8 cellular contexts compared by ENCODE assay signal in genomic region chr13:30796833-30797601, GRCh38.
DNase-seq lines count a peak whose midpoint lies in the region; ATAC-seq and TF ChIP-seq lines count a peak whose summit lies in the region.

No MANE protein-coding gene starts in this region.

- H3K9me3 ChIP-seq in gastrocnemius medialis: no peaks in the 10 kb centered on the region
- H3K9me3 ChIP-seq in uterus: no peaks in the 10 kb centered on the region

- TF ChIP-seq POLR2A in gastrocnemius medialis (IDR thresholded peaks at IDR 0.05) (no peak), uterus (IDR thresholded peaks at IDR 0.05) (no peak)

- in situ Hi-C loops in gastrocnemius medialis (cut with MboI; ENCODE audit: low sequenced_read_pairs in 4 of 4): loop anchor here in 1 of 4 donors (25.0 kb wide), 1 partner anchor 660 kb away; no protein-coding TSS in a partner anchor

- H3K4me3 Mint-ChIP-seq in naive thymus-derived CD8-positive, alpha-beta T cell: peak overlapping the region in 1 of 10 donors; percentile 28

- H3K4me1 ChIP-seq in gastrocnemius medialis (peaks cover 7 to 15% of the 10 kb centered on the region in 2 donors), uterus (no peaks in the 10 kb centered on the region)

- H3K4me1 Mint-ChIP-seq in naive thymus-derived CD8-positive, alpha-beta T cell: peaks cover 4 to 22% (median 8%) of the 10 kb centered on the region in 4 donors

- no peaks in the 10 kb centered on the region for H3K36me3 Mint-ChIP-seq in naive thymus-derived CD8-positive, alpha-beta T cell

- H3K36me3 ChIP-seq in gastrocnemius medialis (no peaks in the 10 kb centered on the region), uterus (no peaks in the 10 kb centered on the region)

- H3K4me3 ChIP-seq in GM12865 (ENCODE audit: low read depth, low read length) (no peak overlapping the region), gastrocnemius medialis (peak overlapping the region; percentile 29 to 52 (median 39)), uterus (no peak overlapping the region)

- intact Hi-C loops in gastrocnemius medialis (cut with DNase I; ENCODE audit: low total_unique reads): no loop called here
- intact Hi-C loops in uterus (cut with DNase I; ENCODE audit: low total_unique reads): loop anchor here (10.0 kb wide), 1 partner anchor 332 kb away; the partner anchor contains the start of gene HMGB1

- H3K27me3 Mint-ChIP-seq in naive thymus-derived CD8-positive, alpha-beta T cell: no peaks in the 10 kb centered on the region

- TF ChIP-seq CTCF in GM12865 (IDR thresholded peaks at IDR 0.05; ENCODE audit: insufficient read depth, low read depth, low read length, missing control alignments) (no peak), gastrocnemius medialis (IDR thresholded peaks at IDR 0.05 in 4 of 5, conservative IDR thresholded peaks at IDR 0.05 in 1 of 5) (no peak), uterus (IDR thresholded peaks at IDR 0.05) (no peak)

- H3K27ac ChIP-seq in gastrocnemius medialis (no peak overlapping the region), uterus (no peak overlapping the region)

- H3K27ac Mint-ChIP-seq in naive thymus-derived CD8-positive, alpha-beta T cell: peak overlapping the region in 2 of 10 donors; percentile 8 to 63

- POLR2A ChIA-PET in naive thymus-derived CD8-positive, alpha-beta T cell (lab: Charles Lee): no interaction called here

- peak in 1 of 2 donors; percentile 27 for ATAC-seq in gastrocnemius medialis
- ATAC-seq in naive thymus-derived CD8-positive, alpha-beta T cell: no peak

- H3K9me3 Mint-ChIP-seq in naive thymus-derived CD8-positive, alpha-beta T cell: no peaks in the 10 kb centered on the region

- H3K27me3 ChIP-seq in gastrocnemius medialis (no peaks in the 10 kb centered on the region), uterus (no peaks in the 10 kb centered on the region)

- peak; percentile 49 for DNase-seq in GM12865 (ENCODE audit: low read depth)
- peak; percentile 70 for DNase-seq in NCI-H2171 treated with DMSO at 0.1 percent for 48 hours (lab: John Stamatoyannopoulos, UW)
- peak; percentile 75 for DNase-seq in cerebellum (ENCODE audit: low spot score)
- DNase-seq in gastrocnemius medialis: no peak
- no peak for DNase-seq in SHP77 (lab: John Stamatoyannopoulos, UW)
- DNase-seq in naive thymus-derived CD8-positive, alpha-beta T cell: no peak
- no peak for DNase-seq in uterus
- DNase-seq in NCI-H510A treated with DMSO at 0.1 percent for 48 hours (lab: John Stamatoyannopoulos, UW): no peak

Comparison
In these comparisons a context has a peak if more than half of its experiments do, and no peak if none do; other contexts are left out.
1. DNase-seq: peak in GM12865 (single experiment), NCI-H2171 treated with DMSO at 0.1 percent for 48 hours (single experiment) and cerebellum (single experiment); none in gastrocnemius medialis (0 of 2), SHP77 (0 of 2), naive thymus-derived CD8-positive, alpha-beta T cell (0 of 10), uterus (0 of 2) and NCI-H510A treated with DMSO at 0.1 percent for 48 hours (single experiment).
2. H3K4me3 ChIP-seq: peak in gastrocnemius medialis (4 of 4); none in GM12865 (single experiment) and uterus (0 of 2).